Comparison of ENCODE assay signal across 8 cellular contexts in genomic region chr14:21093769-21094681, GRCh38. TPM values are rescaled to one million over a fixed set of nuclear protein-coding genes. Genes with fewer than 3 reads are reported as not detected.
DNase-seq lines count a peak whose midpoint lies in the region; ATAC-seq and TF ChIP-seq lines count a peak whose summit lies in the region.
"Had no signal": no experiment of that assay in that cellular context is flagged by ENCODE, and none has a peak within 500 bp of the region (broad histone marks: within the 10 kb centered on the region; RNA-seq: fewer than 3 reads in every experiment).

No MANE protein-coding gene starts in this region.

- H3K4me2 ChIP-seq in smooth muscle cell, result peak overlapping the region; percentile 64

- H3K79me2 ChIP-seq in smooth muscle cell (ENCODE audit: low read depth), result no peaks in the 10 kb centered on the region

- peak; percentile 12 for DNase-seq in NCI-H748 (lab: John Stamatoyannopoulos, UW; ENCODE audit: unreplicated experiment)
- no peak for DNase-seq in NCI-H748 treated with DMSO at 0.1 percent for 48 hours (lab: John Stamatoyannopoulos, UW)
- peak; percentile 22 for DNase-seq in colonic mucosa
- DNase-seq in smooth muscle cell (lab: John Stamatoyannopoulos, UW; ENCODE audit: unreplicated experiment), result no peak
- DNase-seq in activated CD4-positive, CD25-positive, alpha-beta regulatory T cell treated with anti-CD3 and anti-CD28 coated beads, Interleukin-2, amount 50 U/mL, for 72 hours, result no peak
- DNase-seq: T-helper 2 cell had no signal

- H4K20me1 ChIP-seq in smooth muscle cell (ENCODE audit: low read depth), result peaks cover 26% of the 10 kb centered on the region

- no peaks in the 10 kb centered on the region for H3K27me3 ChIP-seq in colonic mucosa
- no peaks in the 10 kb centered on the region for H3K27me3 ChIP-seq in smooth muscle cell (ENCODE audit: low read depth)

- H3K4me3 ChIP-seq in colonic mucosa (no peak overlapping the region), smooth muscle cell (no peak overlapping the region)

- intact Hi-C loops in colonic mucosa (cut with DNase I), result loop anchor here (5.0 kb wide), 1 partner anchor 77 kb away; no protein-coding TSS in a partner anchor

- H2AFZ ChIP-seq in smooth muscle cell (ENCODE audit: low read depth), result no peak overlapping the region

- H3K4me1 ChIP-seq in colonic mucosa (peaks cover 2% of the 10 kb centered on the region), smooth muscle cell (ENCODE audit: low read depth) (peaks cover 47% of the 10 kb centered on the region)

- H3K9ac ChIP-seq in colonic mucosa (ENCODE audit: low read depth in 2 of 2, low read length in 2 of 2) (no peak overlapping the region), smooth muscle cell (ENCODE audit: low read depth) (no peak overlapping the region)

- ATAC-seq in HG02763 (IDR thresholded peaks at IDR 0.05; ENCODE audit: unreplicated experiment), result no peak

- TF ChIP-seq CTCF in colonic mucosa (IDR thresholded peaks at IDR 0.05), result no peak
- peak; percentile 34 for TF ChIP-seq CTCF in smooth muscle cell (IDR thresholded peaks at IDR 0.05; ENCODE audit: borderline replicate concordance, insufficient read depth, poor library complexity, severe bottlenecking)

- WGBS in smooth muscle cell (ENCODE audit: low lambda C conversion rate), result 13% methylated on average over 7 of the region's 7 CpGs

- H3F3A ChIP-seq in smooth muscle cell (ENCODE audit: low read depth), result peaks cover 49% of the 10 kb centered on the region

- no peaks in the 10 kb centered on the region for H3K9me3 ChIP-seq in colonic mucosa
- no peaks in the 10 kb centered on the region for H3K9me3 ChIP-seq in smooth muscle cell (replicated peaks; ENCODE audit: low read depth)

- H3K27ac ChIP-seq in colonic mucosa, result no peak overlapping the region
- peak overlapping the region; percentile 24 for H3K27ac ChIP-seq in smooth muscle cell (ENCODE audit: low read depth)

- H3K36me3 ChIP-seq in colonic mucosa (no peaks in the 10 kb centered on the region), smooth muscle cell (ENCODE audit: low read depth) (no peaks in the 10 kb centered on the region)

RNA-seq across cellular contexts. Expression of gene ZNF219, which starts 4.4 kb away (rescaled TPM):
- total RNA-seq in colonic mucosa (10 to 100 TPM; 44.0 to 79.6 TPM), smooth muscle cell (10.0 and 15.2 TPM in 2 replicates)
- polyA plus RNA-seq in smooth muscle cell, result 8.8 and 12.6 TPM in 2 replicates

RNA-seq across cellular contexts. Expression of gene TMEM253, which starts 6.8 kb away (rescaled TPM):
- total RNA-seq in colonic mucosa (10 to 100 TPM; 28.8 to 48.3 TPM), smooth muscle cell (1.0 TPM in 1 of 2 replicates, not detected in the other)
- polyA plus RNA-seq in smooth muscle cell, result 0.41 TPM in 1 of 2 replicates, not detected in the other
- total RNA-seq: dermis microvascular lymphatic vessel endothelial cell had no signal

RNA-seq across cellular contexts. Expression of gene ARHGEF40, which starts 23.9 kb away (rescaled TPM):
- total RNA-seq in colonic mucosa (10 to 100 TPM; 49.5 to 66.9 TPM), smooth muscle cell (53.1 and 74.4 TPM in 2 replicates)
- polyA plus RNA-seq in smooth muscle cell, result 67.8 and 73.5 TPM in 2 replicates

RNA-seq across cellular contexts. Expression of gene RNASE8, which starts 36.4 kb away (rescaled TPM):
- total RNA-seq in colonic mucosa, result not detected
- total RNA-seq in smooth muscle cell, result not detected in 2 replicates
- not detected in 2 replicates for polyA plus RNA-seq in smooth muscle cell
- total RNA-seq: dermis microvascular lymphatic vessel endothelial cell had no signal

RNA-seq across cellular contexts. Expression of gene RNASE7, which starts 51.9 kb away (rescaled TPM):
- total RNA-seq in colonic mucosa (under 1 TPM; 0.16 to 0.30 TPM), smooth muscle cell (1.4 and 4.1 TPM in 2 replicates)
- 0.66 and 0.93 TPM in 2 replicates for polyA plus RNA-seq in smooth muscle cell
- total RNA-seq: dermis microvascular lymphatic vessel endothelial cell had no signal

Comparison
In these comparisons a context has a peak if more than half of its experiments do, and no peak if none do; other contexts are left out.
1. DNase-seq: peak in NCI-H748 (single experiment) and colonic mucosa (single experiment); none in NCI-H748 treated with DMSO at 0.1 percent for 48 hours (single experiment), smooth muscle cell (single experiment) and activated CD4-positive, CD25-positive, alpha-beta regulatory T cell treated with anti-CD3 and anti-CD28 coated beads, Interleukin-2, amount 50 U/mL, for 72 hours (single experiment).
2. RNA of gene TMEM253, which starts 6.8 kb away (total RNA-seq): 28.8 to 48.3 TPM in colonic mucosa; 1.0 TPM in smooth muscle cell; every median in the first group is over 10 times any median in the second.